Comparison of ENCODE assay signal across 23 cellular contexts in the genomic region with DNA sequence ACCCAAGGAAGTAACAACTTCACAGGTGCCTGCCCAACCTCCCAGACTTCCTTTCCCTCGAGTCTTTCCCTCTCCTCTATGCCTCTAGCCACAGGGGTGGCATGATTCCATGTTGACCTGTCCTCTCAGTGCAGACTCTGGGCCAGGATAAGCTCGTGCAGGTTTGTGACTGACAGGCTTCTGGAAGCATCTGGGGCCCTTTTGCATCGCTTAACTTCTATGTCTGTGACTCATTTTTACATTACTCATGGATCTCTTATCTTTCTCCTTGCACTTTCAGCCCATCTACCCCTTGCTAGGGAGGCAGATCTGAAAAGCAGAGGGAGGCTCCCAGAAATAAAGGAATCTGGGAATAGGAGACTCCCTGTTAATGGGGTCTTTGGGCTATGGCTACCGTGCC.
DNase-seq lines count a peak whose midpoint lies in the region; ATAC-seq, FAIRE-seq and TF ChIP-seq lines count a peak whose summit lies in the region.
"Had no signal": no experiment of that assay in that cellular context is flagged by ENCODE, and none has a peak within 500 bp of the region (broad histone marks: within the 10 kb centered on the region; RNA-seq: fewer than 3 reads in every experiment).

No MANE protein-coding gene starts in this region.

- in situ Hi-C loops in mammary epithelial cell (cut with MboI; ENCODE audit: low sequenced_read_pairs in 2 of 2) (no loop called here), HepG2 (cut with HindIII; ENCODE audit: extremely low pct_ligation_motif_present, low pct_unique_long_range_greater_than_20kb) (no loop called here), KBM-7 (cut with MboI; ENCODE audit: low pct_unique_long_range_greater_than_20kb, low sequenced_read_pairs) (loop anchor here (25.0 kb wide), 1 partner anchor 217 kb away; a partner anchor contains a TSS)

- no peak for TF ChIP-seq POLR2A in HepG2 (IDR thresholded peaks at IDR 0.05; ENCODE audit: insufficient read depth in 1 of 2, low read depth in 2 of 2, low read length in 2 of 2)

- TF ChIP-seq CTCF in mammary epithelial cell (conservative IDR thresholded peaks at IDR 0.05 in 1 of 2, IDR thresholded peaks at IDR 0.05 in 1 of 2; ENCODE audit: extremely low read depth in 1 of 2, insufficient read depth in 1 of 2, low read depth in 1 of 2, low read length in 2 of 2) (no peak), HepG2 (CRISPR knock-in tag; IDR thresholded peaks at IDR 0.05) (no peak), natural killer cell (IDR thresholded peaks at IDR 0.05) (no peak)

- peaks cover 16% of the 10 kb centered on the region for H3K36me3 Mint-ChIP-seq in natural killer cell

- dilution Hi-C loops in mammary epithelial cell (cut with HindIII; ENCODE audit: low sequenced_read_pairs), result no loop called here

- BruUV-seq in mammary epithelial cell (replicated peaks; lab: Mats Ljungman, UMichigan) (no TSS peak), HepG2 (replicated peaks; lab: Mats Ljungman, UMichigan) (no TSS peak)

- H3K27me3 Mint-ChIP-seq in natural killer cell (ENCODE audit: low read depth in 2 of 2), result no peaks in the 10 kb centered on the region
- H3K27me3 Mint-ChIP-seq: activated CD4-positive, alpha-beta memory T cell treated with anti-CD3 and anti-CD28 coated beads for 36 hours; activated T-helper 17 cell treated with anti-CD3 and anti-CD28 coated beads, Interleukin-2, amount 50 U/mL, for 72 hours; CD4-positive, CD25-positive, alpha-beta regulatory T cell had no signal

- no peak overlapping the region for H3K4me3 Mint-ChIP-seq in natural killer cell
- H3K4me3 Mint-ChIP-seq: activated CD4-positive, alpha-beta memory T cell treated with anti-CD3 and anti-CD28 coated beads for 36 hours; activated T-helper 17 cell treated with anti-CD3 and anti-CD28 coated beads, Interleukin-2, amount 50 U/mL, for 72 hours; CD4-positive, CD25-positive, alpha-beta regulatory T cell; IgD-negative memory B cell; nephron; stimulated activated effector memory CD8-positive, alpha-beta T cell treated with anti-CD3 and anti-CD28 coated beads, Interleukin-12 subunit alpha, Interleukin-12 subunit beta, amount 100 ng/mL, for 72 hours had no signal

- intact Hi-C loops in mammary epithelial cell (cut with micrococcal nuclease) (no loop called here), HepG2 (cut with micrococcal nuclease; ENCODE audit: unreplicated experiment) (no loop called here), natural killer cell (cut with micrococcal nuclease) (no loop called here), cardiac septum (cut with DNase I) (loop anchor here (5.0 to 10.0 kb wide), 4 partner anchors 60 to 322 kb away; no protein-coding TSS in a partner anchor)

- H3K36me3 ChIP-seq in mammary epithelial cell (ENCODE audit: insufficient read depth, low read length), result no peaks in the 10 kb centered on the region
- H3K36me3 ChIP-seq in HepG2 (replicated peaks in 1 of 2; ENCODE audit: control insufficient read depth in 1 of 2, insufficient read depth in 2 of 2, low read length in 2 of 2), result no peaks in the 10 kb centered on the region; a peak in 1 of 5 replicates
- H3K36me3 ChIP-seq: cardiac muscle cell, Peyer's patch had no signal

- H3K4me1 Mint-ChIP-seq in natural killer cell, result peaks cover 32 to 51% of the 10 kb centered on the region in 2 donors

- H3K4me3 ChIP-seq in mammary epithelial cell (replicated peaks in 1 of 3; ENCODE audit: insufficient read depth in 1 of 3, low read depth in 2 of 3, low read length in 3 of 3) (no peak overlapping the region), HepG2 (replicated peaks in 1 of 3; ENCODE audit: insufficient read depth in 1 of 3, low read depth in 2 of 3, low read length in 3 of 3) (no peak overlapping the region)
- H3K4me3 ChIP-seq: cardiac muscle cell, heart right ventricle, left lung, Peyer's patch had no signal

- H3K9ac ChIP-seq in mammary epithelial cell (ENCODE audit: insufficient read depth, low read length) (no peak overlapping the region), HepG2 (ENCODE audit: insufficient read depth, low read depth, low read length) (no peak overlapping the region)

- H3K4me2 ChIP-seq in mammary epithelial cell (ENCODE audit: insufficient read depth, low read depth, low read length), result no peak overlapping the region
- no peak overlapping the region for H3K4me2 ChIP-seq in HepG2 (ENCODE audit: low read depth, low read length)

- 37% methylated on average over 4 of the region's 4 CpGs for WGBS in mammary epithelial cell (ENCODE audit: low coverage, missing lambda C conversion rate)
- 91% methylated on average over 4 of the region's 4 CpGs for WGBS in HepG2 (ENCODE audit: low lambda C conversion rate)

- H3K9me3 ChIP-seq in mammary epithelial cell (replicated peaks; ENCODE audit: insufficient read depth, low read length), result no peaks in the 10 kb centered on the region
- H3K9me3 ChIP-seq in HepG2 (ENCODE audit: low read length), result no peaks in the 10 kb centered on the region
- H3K9me3 ChIP-seq: left lung, Peyer's patch had no signal

- CTCF ChIA-PET in mammary epithelial cell (lab: Charles Lee; ENCODE audit: low non-redundant PET), result no interaction called here
- CTCF ChIA-PET in HepG2 (lab: Yijun Ruan, JAX; ENCODE audit: low intra/inter-chr PET ratio, low total read pairs), result no interaction called here

- TF ChIP-seq EP300 in HepG2 (IDR thresholded peaks at IDR 0.05; ENCODE audit: low read depth in 2 of 2, low read length in 2 of 2), result no peak
- no peak for TF ChIP-seq EP300 in HepG2 (CRISPR knock-in tag; IDR thresholded peaks at IDR 0.05; ENCODE audit: borderline replicate concordance)

- H3K27me3 ChIP-seq in mammary epithelial cell (ENCODE audit: insufficient read depth, low read length) (no peaks in the 10 kb centered on the region), HepG2 (ENCODE audit: control insufficient read depth in 1 of 2, insufficient read depth in 2 of 2, low read length in 2 of 2) (no peaks in the 10 kb centered on the region)
- H3K27me3 ChIP-seq: cardiac muscle cell, heart right ventricle, left lung, Peyer's patch had no signal

- H2AFZ ChIP-seq in mammary epithelial cell (ENCODE audit: low read depth, low read length) (no peak overlapping the region), HepG2 (ENCODE audit: low read length) (no peak overlapping the region)

- H4K20me1 ChIP-seq in mammary epithelial cell (ENCODE audit: insufficient read depth, low read length) (no peaks in the 10 kb centered on the region), HepG2 (ENCODE audit: insufficient read depth, low read length) (no peaks in the 10 kb centered on the region)

- H3K27ac ChIP-seq in mammary epithelial cell (ENCODE audit: insufficient read depth, low read depth, low read length) (no peak overlapping the region), HepG2 (ENCODE audit: extremely low read length, insufficient read depth, low read length) (no peak overlapping the region)
- H3K27ac ChIP-seq: cardiac muscle cell, heart right ventricle, left lung, Peyer's patch had no signal

- no peak overlapping the region for H3K27ac Mint-ChIP-seq in natural killer cell
- H3K27ac Mint-ChIP-seq: activated CD4-positive, alpha-beta memory T cell treated with anti-CD3 and anti-CD28 coated beads for 36 hours; activated T-helper 17 cell treated with anti-CD3 and anti-CD28 coated beads, Interleukin-2, amount 50 U/mL, for 72 hours; stimulated activated effector memory CD8-positive, alpha-beta T cell treated with anti-CD3 and anti-CD28 coated beads, Interleukin-12 subunit alpha, Interleukin-12 subunit beta, amount 100 ng/mL, for 72 hours had no signal

- no peak for FAIRE-seq in HepG2 (lab: Jason Lieb, UNC)

- no peaks in the 10 kb centered on the region for H3K9me3 Mint-ChIP-seq in natural killer cell
- H3K9me3 Mint-ChIP-seq: activated T-helper 17 cell treated with anti-CD3 and anti-CD28 coated beads, Interleukin-2, amount 50 U/mL, for 72 hours; stimulated activated effector memory CD8-positive, alpha-beta T cell treated with anti-CD3 and anti-CD28 coated beads, Interleukin-12 subunit alpha, Interleukin-12 subunit beta, amount 100 ng/mL, for 72 hours had no signal

- DNase-seq in GM03348 (ENCODE audit: low spot score) (peak; percentile 48), OCI-M1 (lab: John Stamatoyannopoulos, UW) (peak; percentile 43), mammary epithelial cell (peak; percentile 51), HepG2 (ENCODE audit: low spot score) (peak; percentile 20), KBM-7 (no peak), natural killer cell (no peak), cardiac septum (ENCODE audit: low spot score) (no peak)
- no peak for DNase-seq in stimulated activated CD4-positive, alpha-beta T cell treated with anti-CD3 and anti-CD28 coated beads, Interleukin-12 subunit alpha, Interleukin-12 subunit beta, amount 100 ng/mL, for 4 hours
- DNase-seq: activated CD4-positive, alpha-beta memory T cell treated with anti-CD3 and anti-CD28 coated beads for 36 hours; CD4-positive, CD25-positive, alpha-beta regulatory T cell; heart right ventricle; left lung; NCI-H1436; NCI-H446 treated with DMSO at 0.1 percent for 48 hours; Peyer's patch; stimulated activated CD4-positive, alpha-beta T cell treated with anti-CD3 and anti-CD28 coated beads, Interleukin-4, amount 100 ng/mL, for 1 hour; T-helper 9 cell had no signal

- no peak for TF ChIP-seq RAD21 in HepG2 (CRISPR knock-in tag; IDR thresholded peaks at IDR 0.05)

- POLR2A ChIA-PET in HepG2 (lab: Yijun Ruan, JAX), result no interaction called here

- no peaks in the 10 kb centered on the region for H3K4me1 ChIP-seq in mammary epithelial cell (ENCODE audit: insufficient read depth, low read length)
- peaks cover 52% of the 10 kb centered on the region for H3K4me1 ChIP-seq in HepG2 (ENCODE audit: insufficient read depth, low read length)

- ATAC-seq in HepG2, result no peak
- ATAC-seq in natural killer cell, result no peak
- ATAC-seq: activated T-helper 17 cell treated with anti-CD3 and anti-CD28 coated beads, Interleukin-2, amount 50 U/mL, for 72 hours; heart right ventricle; left lung; right cardiac atrium; stimulated activated effector memory CD8-positive, alpha-beta T cell treated with anti-CD3 and anti-CD28 coated beads, Interleukin-12 subunit alpha, Interleukin-12 subunit beta, amount 100 ng/mL, for 72 hours had no signal

- H3K79me2 ChIP-seq in mammary epithelial cell (ENCODE audit: insufficient read depth, low read length) (no peaks in the 10 kb centered on the region), HepG2 (ENCODE audit: insufficient read depth, low read length) (no peaks in the 10 kb centered on the region)

TF ChIP-seq in HepG2, 621 proteins besides CTCF, POLR2A, EP300 and RAD21:
- TF ChIP-seq FOSL2 (CRISPR knock-in tag; IDR thresholded peaks at IDR 0.05) (0 out of 2 replicates have a peak, but pooled peaks have one; percentile 21), ZFP41 (CRISPR knock-in tag; IDR thresholded peaks at IDR 0.05; ENCODE audit: borderline replicate concordance) (no peak)

Comparison
In these comparisons a context has a peak if more than half of its experiments do, and no peak if none do; other contexts are left out.
1. DNase-seq: peak in GM03348 (single experiment), OCI-M1 (single experiment), mammary epithelial cell (single experiment) and HepG2 (single experiment); none in stimulated activated CD4-positive, alpha-beta T cell treated with anti-CD3 and anti-CD28 coated beads, Interleukin-12 subunit alpha, Interleukin-12 subunit beta, amount 100 ng/mL, for 4 hours (single experiment), KBM-7 (single experiment), natural killer cell (single experiment) and cardiac septum (single experiment).